In the genomic region with DNA sequence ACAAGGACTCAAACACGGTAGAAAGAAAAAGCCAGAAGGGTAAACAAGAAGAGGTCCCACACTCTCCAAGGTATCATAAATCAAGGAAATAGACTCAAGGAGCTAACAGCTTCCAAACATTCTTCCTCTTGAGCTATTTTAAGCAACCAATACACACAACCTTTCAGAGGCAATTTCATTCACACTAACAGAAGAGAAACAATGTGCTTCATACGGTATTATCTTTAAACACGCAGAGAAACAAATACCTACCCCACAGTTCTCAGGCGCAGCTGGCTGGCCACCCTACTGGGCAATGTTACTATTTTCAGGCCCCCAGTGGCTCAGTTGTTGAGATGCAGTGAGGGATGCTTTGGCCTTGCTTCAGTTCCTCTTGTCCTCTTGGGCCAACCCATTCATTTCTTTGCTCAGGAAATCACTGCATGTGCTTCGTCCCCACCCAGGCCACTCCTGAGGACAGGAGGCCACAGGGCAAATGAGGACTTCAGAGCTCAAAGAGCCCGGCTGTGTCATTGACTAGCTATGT, we compare ENCODE assay signal across 11 cellular contexts. TPM values are rescaled to one million over a fixed set of nuclear protein-coding genes. Genes with fewer than 3 reads are reported as not detected.
DNase-seq lines count a peak whose midpoint lies in the region; ATAC-seq and TF ChIP-seq lines count a peak whose summit lies in the region.
"Had no signal": no experiment of that assay in that cellular context is flagged by ENCODE, and none has a peak within 500 bp of the region (broad histone marks: within the 10 kb centered on the region; RNA-seq: fewer than 3 reads in every experiment).

No MANE protein-coding gene starts in this region.

- intact Hi-C loops in esophagus muscularis mucosa (cut with DNase I), result loop anchor here (10.0 kb wide), 1 partner anchor 77 kb away; no protein-coding TSS in a partner anchor

- no peak overlapping the region for H3K4me3 ChIP-seq in esophagus muscularis mucosa
- H3K4me3 ChIP-seq in neutrophil (ENCODE audit: low read depth in 1 of 2, low read length in 1 of 2), result no peak overlapping the region

- H3K27me3 ChIP-seq in esophagus muscularis mucosa (no peaks in the 10 kb centered on the region), neutrophil (no peaks in the 10 kb centered on the region)

- H3K27ac ChIP-seq in esophagus muscularis mucosa (replicated peaks in 1 of 4) (peak overlapping the region; percentile 69 to 79 (median 77)), neutrophil (peak overlapping the region; percentile 44)

- ATAC-seq in HG02759 (IDR thresholded peaks at IDR 0.05; ENCODE audit: unreplicated experiment), result no peak

- DNase-seq in AG08395 (ENCODE audit: low spot score), result peak; percentile 31
- peak; percentile 26 for DNase-seq in NCI-H146 treated with DMSO at 0.1 percent for 48 hours (lab: John Stamatoyannopoulos, UW; ENCODE audit: unreplicated experiment)
- DNase-seq in esophagus muscularis mucosa (ENCODE audit: extremely low spot score), result no peak
- DNase-seq in cerebellar cortex (ENCODE audit: low spot score), result no peak
- no peak for DNase-seq in NCI-H526 (lab: John Stamatoyannopoulos, UW)
- no peak for DNase-seq in SKM-1 treated with dmso at 0.1 percent for 144 hours (lab: John Stamatoyannopoulos, UW; ENCODE audit: unreplicated experiment)
- DNase-seq: EL, naive B cell, NCI-H1436 had no signal

- H3K4me1 ChIP-seq in esophagus muscularis mucosa (peaks cover 46 to 64% (median 56%) of the 10 kb centered on the region in 4 donors), neutrophil (ENCODE audit: control insufficient read depth in 1 of 2, insufficient read depth in 1 of 2, low read depth in 1 of 2, low read length in 1 of 2) (peaks cover 59 to 65% of the 10 kb centered on the region in 2 experiments)

- peak in 1 of 3 experiments; percentile 17 for TF ChIP-seq CTCF in esophagus muscularis mucosa (IDR thresholded peaks at IDR 0.05)
- TF ChIP-seq CTCF in neutrophil (IDR thresholded peaks at IDR 0.05), result no peak

- H3K36me3 ChIP-seq in esophagus muscularis mucosa (no peaks in the 10 kb centered on the region), neutrophil (no peaks in the 10 kb centered on the region)

- no peak for TF ChIP-seq POLR2A in esophagus muscularis mucosa (IDR thresholded peaks at IDR 0.05; ENCODE audit: low read depth)

- TF ChIP-seq EP300 in esophagus muscularis mucosa (IDR thresholded peaks at IDR 0.05), result no peak

- 18% methylated on average over 6 of the region's 6 CpGs for WGBS in esophagus muscularis mucosa

- H3K9me3 ChIP-seq in esophagus muscularis mucosa (no peaks in the 10 kb centered on the region), neutrophil (no peaks in the 10 kb centered on the region)

RNA-seq across cellular contexts. Expression of a gene that starts 15.7 kb away (rescaled TPM):
- 1 to 10 TPM; 5.0 to 8.0 (median 7.2) TPM for total RNA-seq in esophagus muscularis mucosa

Comparison
In these comparisons a context has a peak if more than half of its experiments do, and no peak if none do; other contexts are left out.
1. DNase-seq: peak in AG08395 (single experiment) and NCI-H146 treated with DMSO at 0.1 percent for 48 hours (single experiment); none in esophagus muscularis mucosa (single experiment), cerebellar cortex (single experiment), NCI-H526 (0 of 2) and SKM-1 treated with dmso at 0.1 percent for 144 hours (single experiment).